29 cellular contexts compared by ENCODE assay signal in the genomic region with DNA sequence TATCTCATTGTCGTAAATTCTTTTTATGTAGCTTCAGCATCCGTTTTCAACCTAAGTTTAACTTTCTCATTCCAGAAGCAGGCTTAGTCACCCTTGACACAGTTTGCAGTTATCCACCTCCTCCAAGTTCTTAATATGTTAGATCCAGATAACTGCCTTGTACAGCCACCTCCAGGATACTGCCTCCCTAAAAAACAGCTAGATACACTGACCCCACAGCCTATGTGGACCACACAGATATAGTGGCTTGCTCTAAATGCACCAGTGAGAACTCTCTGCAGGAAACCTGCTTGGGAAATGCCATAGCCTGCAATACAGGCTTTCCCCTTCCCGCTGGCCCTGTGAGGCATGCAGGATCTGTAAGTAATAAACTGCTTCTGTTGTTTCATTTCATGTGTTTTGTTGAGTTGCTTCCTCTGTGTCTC. TPM values are rescaled to one million over a fixed set of nuclear protein-coding genes. Genes with fewer than 3 reads are reported as not detected.
DNase-seq lines count a peak whose midpoint lies in the region; ATAC-seq, FAIRE-seq and TF ChIP-seq lines count a peak whose summit lies in the region.
"Had no signal": no experiment of that assay in that cellular context is flagged by ENCODE, and none has a peak within 500 bp of the region (broad histone marks: within the 10 kb centered on the region; RNA-seq: fewer than 3 reads in every experiment).

No MANE protein-coding gene starts in this region.

- H3K79me2 ChIP-seq in GM23338 (replicated peaks; ENCODE audit: insufficient read depth): no peaks in the 10 kb centered on the region
- H3K79me2 ChIP-seq in astrocyte (ENCODE audit: insufficient read depth, low read length): peaks cover 6% of the 10 kb centered on the region

- TF ChIP-seq CTCF in AG10803 (conservative IDR thresholded peaks at IDR 0.05; ENCODE audit: low read length) (no peak), GM23338 (conservative IDR thresholded peaks at IDR 0.05; ENCODE audit: low read depth in 2 of 2) (no peak), astrocyte (IDR thresholded peaks at IDR 0.05; ENCODE audit: insufficient read depth, low read depth, low read length) (no peak), kidney (IDR thresholded peaks at IDR 0.05; ENCODE audit: borderline replicate concordance, extremely low read depth, insufficient read depth) (no peak)

- H3K9me3 Mint-ChIP-seq in GM23338 (peaks cover 2% of the 10 kb centered on the region; the same call in 1 of the 3 replicates), astrocyte (ENCODE audit: unreplicated experiment) (peaks cover 2% of the 10 kb centered on the region)
- H3K9me3 Mint-ChIP-seq: activated naive CD4-positive, alpha-beta T cell treated with anti-CD3 and anti-CD28 coated beads, Interleukin-2, amount 50 U/mL, for 72 hours; activated T-helper 1 cell treated with anti-CD3 and anti-CD28 coated beads, Interleukin-12 subunit alpha, Interleukin-12 subunit beta, Interleukin-2, Interleukin-4 antibody, amounts not matched to agents 30 ng/mL and 10 ng/mL and 1 ng/mL, durations not matched to agents 14 hours and 24 hours and 36 hours; CD4-positive, alpha-beta memory T cell; immature natural killer cell; mesothelial cell of epicardium; naive thymus-derived CD4-positive, alpha-beta T cell had no signal

- H3K27ac ChIP-seq in GM23338 (ENCODE audit: low read depth) (no peak overlapping the region), astrocyte (ENCODE audit: low read depth, low read length) (no peak overlapping the region), kidney (ENCODE audit: low read depth in 2 of 2, low read length in 2 of 2) (no peak overlapping the region)
- H3K27ac ChIP-seq: dorsolateral prefrontal cortex, foreskin keratinocyte, spleen had no signal

- no peaks in the 10 kb centered on the region for H3K36me3 Mint-ChIP-seq in GM23338 (ENCODE audit: low read depth)
- H3K36me3 Mint-ChIP-seq in astrocyte (ENCODE audit: low read depth, unreplicated experiment): no peaks in the 10 kb centered on the region
- H3K36me3 Mint-ChIP-seq: activated naive CD4-positive, alpha-beta T cell treated with anti-CD3 and anti-CD28 coated beads, Interleukin-2, amount 50 U/mL, for 72 hours; CD4-positive, alpha-beta memory T cell; immature natural killer cell; mesothelial cell of epicardium; naive thymus-derived CD4-positive, alpha-beta T cell; stimulated activated memory B cell treated with anti-CD40 and anti-IgM and Interleukin-4, amounts not matched to agents 10 μg/mL and 1 μg/mL and 100 μg/mL, for 72 hours had no signal

- intact Hi-C loops in kidney (cut with DNase I): no loop called here

- FAIRE-seq in astrocyte (lab: Jason Lieb, UNC): peak; percentile 26
- no peak for FAIRE-seq in kidney (lab: Jason Lieb, UNC)
- FAIRE-seq: urothelium cell line had no signal

- H3K4me3 Mint-ChIP-seq in GM23338 (no peak overlapping the region), astrocyte (ENCODE audit: unreplicated experiment) (no peak overlapping the region)
- H3K4me3 Mint-ChIP-seq: activated T-helper 1 cell treated with anti-CD3 and anti-CD28 coated beads, Interleukin-12 subunit alpha, Interleukin-12 subunit beta, Interleukin-2, Interleukin-4 antibody, amounts not matched to agents 30 ng/mL and 10 ng/mL and 1 ng/mL, durations not matched to agents 14 hours and 24 hours and 36 hours; CD4-positive, alpha-beta memory T cell; immature natural killer cell; mesothelial cell of epicardium; naive thymus-derived CD4-positive, alpha-beta T cell; stimulated activated memory B cell treated with anti-CD40 and anti-IgM and Interleukin-4, amounts not matched to agents 10 μg/mL and 1 μg/mL and 100 μg/mL, for 72 hours had no signal

- no peaks in the 10 kb centered on the region for H3K9me2 ChIP-seq in GM23338 (ENCODE audit: insufficient read depth)

- H3K4me2 ChIP-seq in GM23338 (no peak overlapping the region), astrocyte (ENCODE audit: low read length) (peak overlapping the region; percentile 53)

- no peak for ATAC-seq in GM23338
- ATAC-seq: activated naive CD4-positive, alpha-beta T cell treated with anti-CD3 and anti-CD28 coated beads, Interleukin-2, amount 50 U/mL, for 72 hours; foreskin keratinocyte; left ventricle myocardium superior; naive thymus-derived CD4-positive, alpha-beta T cell; stimulated activated memory B cell treated with anti-CD40 and anti-IgM and Interleukin-4, amounts not matched to agents 10 μg/mL and 1 μg/mL and 100 μg/mL, for 72 hours had no signal

- no peaks in the 10 kb centered on the region for H3K9me3 ChIP-seq in astrocyte (ENCODE audit: insufficient read depth, low read depth, low read length)
- no peaks in the 10 kb centered on the region for H3K9me3 ChIP-seq in kidney (ENCODE audit: control insufficient read depth in 1 of 2, low read length in 2 of 2)

- H4K20me1 ChIP-seq in GM23338 (replicated peaks; ENCODE audit: insufficient read depth): no peaks in the 10 kb centered on the region
- H4K20me1 ChIP-seq in astrocyte (ENCODE audit: insufficient read depth, low read length): peaks cover 47% of the 10 kb centered on the region

- H3K4me1 ChIP-seq in GM23338 (ENCODE audit: insufficient read depth) (no peaks in the 10 kb centered on the region), astrocyte (ENCODE audit: insufficient read depth, low read length) (peaks cover 21% of the 10 kb centered on the region), kidney (ENCODE audit: control insufficient read depth in 1 of 2, insufficient read depth in 1 of 2, low read depth in 1 of 2, low read length in 2 of 2) (no peaks in the 10 kb centered on the region)
- H3K4me1 ChIP-seq: foreskin keratinocyte, spleen had no signal

- H2AFZ ChIP-seq in GM23338 (0 out of 2 replicates have a peak overlapping the region, but pooled peaks have one; percentile 10), astrocyte (ENCODE audit: low read depth, low read length) (no peak overlapping the region)

- H3K27me3 ChIP-seq in GM23338 (ENCODE audit: insufficient read depth) (no peaks in the 10 kb centered on the region), astrocyte (ENCODE audit: insufficient read depth, low read length) (no peaks in the 10 kb centered on the region)
- H3K27me3 ChIP-seq: dorsolateral prefrontal cortex, foreskin keratinocyte, spleen had no signal

- H3K27ac Mint-ChIP-seq in GM23338 (no peak overlapping the region), astrocyte (ENCODE audit: unreplicated experiment) (no peak overlapping the region)
- H3K27ac Mint-ChIP-seq: activated naive CD4-positive, alpha-beta T cell treated with anti-CD3 and anti-CD28 coated beads, Interleukin-2, amount 50 U/mL, for 72 hours; activated T-helper 1 cell treated with anti-CD3 and anti-CD28 coated beads, Interleukin-12 subunit alpha, Interleukin-12 subunit beta, Interleukin-2, Interleukin-4 antibody, amounts not matched to agents 30 ng/mL and 10 ng/mL and 1 ng/mL, durations not matched to agents 14 hours and 24 hours and 36 hours; CD4-positive, alpha-beta memory T cell; immature natural killer cell; mesothelial cell of epicardium; naive thymus-derived CD4-positive, alpha-beta T cell; stimulated activated memory B cell treated with anti-CD40 and anti-IgM and Interleukin-4, amounts not matched to agents 10 μg/mL and 1 μg/mL and 100 μg/mL, for 72 hours had no signal

- peak; percentile 3 for DNase-seq in AG10803 (ENCODE audit: low read depth)
- DNase-seq in GM23338 (ENCODE audit: low spot score): no peak
- DNase-seq in astrocyte (ENCODE audit: low read depth): peak; percentile 53
- DNase-seq in kidney tubule cell (ENCODE audit: low spot score): peak; percentile 28
- DNase-seq in kidney: no peak
- no peak for DNase-seq in HK-2 (ENCODE audit: unreplicated experiment)
- no peak for DNase-seq in NCI-H1694 (lab: John Stamatoyannopoulos, UW)
- DNase-seq: CD4-positive, alpha-beta memory T cell; DMS 273 treated with DMSO at 0.1 percent for 48 hours; dorsolateral prefrontal cortex; foreskin keratinocyte; hippocampal formation; immature natural killer cell; left ventricle myocardium superior; naive thymus-derived CD4-positive, alpha-beta T cell; NCI-H1092; NCI-H2029; NCI-H2227 treated with DMSO at 0.1 percent for 48 hours; NCI-H748 treated with DMSO at 0.1 percent for 48 hours; occipital lobe; spleen; stimulated activated CD4-positive, alpha-beta T cell treated with anti-CD3 and anti-CD28 coated beads, Interleukin-2, amount 100 ng/mL, for 48 hours had no signal

- H3F3A ChIP-seq in GM23338 (replicated peaks; ENCODE audit: low read depth): no peaks in the 10 kb centered on the region

- no peaks in the 10 kb centered on the region for H3K27me3 Mint-ChIP-seq in GM23338 (ENCODE audit: insufficient read depth, low read depth, poor library complexity)
- H3K27me3 Mint-ChIP-seq in astrocyte (ENCODE audit: low read depth, unreplicated experiment): no peaks in the 10 kb centered on the region
- H3K27me3 Mint-ChIP-seq: stimulated activated memory B cell treated with anti-CD40 and anti-IgM and Interleukin-4, amounts not matched to agents 10 μg/mL and 1 μg/mL and 100 μg/mL, for 72 hours had no signal

- H3K9ac ChIP-seq in astrocyte (ENCODE audit: low read length) (no peak overlapping the region), kidney (ENCODE audit: low read length in 2 of 2) (no peak overlapping the region)

- H3K4me1 Mint-ChIP-seq in GM23338: no peaks in the 10 kb centered on the region
- H3K4me1 Mint-ChIP-seq in astrocyte (ENCODE audit: low read depth, unreplicated experiment): peaks cover 7% of the 10 kb centered on the region
- H3K4me1 Mint-ChIP-seq: CD4-positive, alpha-beta memory T cell; immature natural killer cell; mesothelial cell of epicardium; naive thymus-derived CD4-positive, alpha-beta T cell; stimulated activated memory B cell treated with anti-CD40 and anti-IgM and Interleukin-4, amounts not matched to agents 10 μg/mL and 1 μg/mL and 100 μg/mL, for 72 hours had no signal

- no peak overlapping the region for H3K4me3 ChIP-seq in AG10803 (ENCODE audit: low read length)
- no peak overlapping the region for H3K4me3 ChIP-seq in GM23338
- H3K4me3 ChIP-seq in astrocyte (ENCODE audit: insufficient read depth, low read depth, low read length): no peak overlapping the region
- H3K4me3 ChIP-seq in kidney (ENCODE audit: low read length in 2 of 2): no peak overlapping the region
- H3K4me3 ChIP-seq: dorsolateral prefrontal cortex, spleen had no signal

- no peaks in the 10 kb centered on the region for H3K36me3 ChIP-seq in GM23338 (ENCODE audit: insufficient read depth)
- peaks cover 31% of the 10 kb centered on the region for H3K36me3 ChIP-seq in astrocyte (ENCODE audit: insufficient read depth, low read length)
- H3K36me3 ChIP-seq in kidney (ENCODE audit: control insufficient read depth in 1 of 2, insufficient read depth in 2 of 2, low read length in 2 of 2): no peaks in the 10 kb centered on the region

TF ChIP-seq in GM23338, 12 proteins besides CTCF, POLR2A, EP300 and RAD21 (continues in another document):
- TF ChIP-seq ZNF114 (CRISPR knock-in tag; IDR thresholded peaks at IDR 0.05): no peak

RNA-seq across cellular contexts. Expression of a gene that starts 11.1 kb away (rescaled TPM):
- not detected in 2 replicates for total RNA-seq in GM23338 (2014; rRNA removed; shearing (Covaris generic))
- polyA plus RNA-seq in GM23338 (2016; fragmentation: Nextera tagmentation; extraction: Ambion mirVana) (not detected in 2 replicates), kidney (ENCODE audit: insufficient read depth, low read depth, low replicate concordance) (not detected)
- total RNA-seq in astrocyte (0.18 and 0.31 TPM in 2 replicates), kidney (not detected)
- total RNA-seq: activated naive CD4-positive, alpha-beta T cell treated with anti-CD3 and anti-CD28 coated beads, Interleukin-2, amount 50 U/mL, for 72 hours; activated T-helper 1 cell treated with anti-CD3 and anti-CD28 coated beads, Interleukin-12 subunit alpha, Interleukin-12 subunit beta, Interleukin-2, Interleukin-4 antibody, amounts not matched to agents 30 ng/mL and 10 ng/mL and 1 ng/mL, durations not matched to agents 14 hours and 24 hours and 36 hours; CD4-positive, alpha-beta memory T cell; foreskin keratinocyte; G401; left ventricle myocardium superior; LHCN-M2; naive thymus-derived CD4-positive, alpha-beta T cell; occipital lobe; spleen had no signal
- polyA plus RNA-seq: CD4-positive, alpha-beta memory T cell; foreskin keratinocyte; immature natural killer cell; naive thymus-derived CD4-positive, alpha-beta T cell had no signal

Comparison
In these comparisons a context has a peak if more than half of its experiments do, and no peak if none do; other contexts are left out.
1. DNase-seq: peak in AG10803 (single experiment), astrocyte (single experiment) and kidney tubule cell (single experiment); none in GM23338 (single experiment), kidney (single experiment), HK-2 (single experiment) and NCI-H1694 (single experiment).